ENCODE assay signal across 21 cellular contexts in genomic region chr9:95528908-95529502, GRCh38.
"Had no signal": no experiment of that assay in that cellular context is flagged by ENCODE, and none has a peak within 500 bp of the region (broad histone marks: within the 10 kb centered on the region; RNA-seq: fewer than 3 reads in every experiment).

No MANE protein-coding gene starts in this region.

- DNase-seq: cortex of kidney; effector memory CD8-positive, alpha-beta T cell; foreskin melanocyte; heart right ventricle; left cardiac atrium; left ventricle myocardium inferior; mesenchymal stem cell; naive thymus-derived CD4-positive, alpha-beta T cell; nephron progenitor cell; right cardiac atrium; small intestine; stimulated activated CD4-positive, alpha-beta T cell treated with anti-CD3 and anti-CD28 coated beads, Interleukin-12 subunit alpha, Interleukin-12 subunit beta, amount 100 ng/mL, for 4 hours; stimulated activated naive CD4-positive, alpha-beta T cell; stomach; thyroid gland; uterus had no signal

- H3K4me1 ChIP-seq: heart right ventricle, left ventricle myocardium inferior, stomach, thyroid gland, uterus had no signal

- H3K27me3 ChIP-seq: thyroid gland, uterus had no signal

- H3K36me3 Mint-ChIP-seq: naive thymus-derived CD4-positive, alpha-beta T cell; type B pancreatic cell had no signal

- H3K4me1 Mint-ChIP-seq: naive thymus-derived CD4-positive, alpha-beta T cell had no signal

- H3K9me3 ChIP-seq: heart right ventricle, left ventricle myocardium inferior, neutrophil, stomach, thyroid gland, uterus had no signal

- H3K4me3 Mint-ChIP-seq: central memory CD8-positive, alpha-beta T cell; effector memory CD8-positive, alpha-beta T cell; naive thymus-derived CD4-positive, alpha-beta T cell; nephron progenitor cell; type B pancreatic cell had no signal

- H3K27ac Mint-ChIP-seq: effector memory CD8-positive, alpha-beta T cell; naive thymus-derived CD4-positive, alpha-beta T cell; nephron progenitor cell; progenitor cell of endocrine pancreas; type B pancreatic cell had no signal

- ATAC-seq: effector memory CD8-positive, alpha-beta T cell; heart right ventricle; left cardiac atrium; naive thymus-derived CD4-positive, alpha-beta T cell; right cardiac atrium had no signal

- H3K36me3 ChIP-seq: heart right ventricle, left ventricle myocardium inferior, neutrophil, stomach, thyroid gland, uterus had no signal

- H3K27ac ChIP-seq: heart right ventricle, left ventricle myocardium inferior, neutrophil, stomach, thyroid gland, uterus had no signal

- H3K9me3 Mint-ChIP-seq: central memory CD8-positive, alpha-beta T cell; effector memory CD8-positive, alpha-beta T cell; naive thymus-derived CD4-positive, alpha-beta T cell had no signal

- H3K4me3 ChIP-seq: heart right ventricle, left ventricle myocardium inferior, lung, stomach, thyroid gland, uterus had no signal
